Comparison of ENCODE assay signal across 13 cellular contexts in the genomic region with DNA sequence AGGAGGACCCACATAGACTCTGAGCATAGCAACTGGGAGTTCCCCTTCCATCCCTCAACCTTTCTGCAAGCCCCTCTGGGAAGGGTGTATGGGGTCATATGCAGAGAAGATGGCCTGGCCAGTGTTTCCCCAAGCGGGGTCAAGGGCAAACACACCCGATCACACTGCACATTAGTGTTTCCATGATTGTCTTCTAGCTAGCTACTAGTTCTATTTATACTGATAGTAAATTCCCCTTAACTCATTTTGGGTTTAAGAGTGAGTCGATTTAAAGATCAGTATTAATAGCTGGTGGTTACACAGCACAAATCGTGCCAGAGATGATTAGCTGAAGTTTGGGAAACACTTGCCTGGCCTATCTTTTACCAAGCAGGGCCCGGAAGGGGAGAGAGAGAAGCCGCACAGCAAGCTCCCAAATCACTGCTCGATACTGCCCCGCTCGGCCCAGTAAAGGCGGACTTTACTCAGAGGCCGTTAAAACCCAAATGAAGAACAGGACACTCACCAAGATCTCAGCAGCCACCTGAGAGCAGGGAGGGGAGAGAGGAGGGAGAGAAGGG. TPM values are rescaled to one million over a fixed set of nuclear protein-coding genes. Genes with fewer than 3 reads are reported as not detected.
DNase-seq lines count a peak whose midpoint lies in the region; ATAC-seq, FAIRE-seq and TF ChIP-seq lines count a peak whose summit lies in the region.
"Had no signal": no experiment of that assay in that cellular context is flagged by ENCODE, and none has a peak within 500 bp of the region (broad histone marks: within the 10 kb centered on the region; RNA-seq: fewer than 3 reads in every experiment).

No MANE protein-coding gene starts in this region.

- no peak overlapping the region for H3K4me3 Mint-ChIP-seq in T-helper 1 cell treated with Interleukin-12 subunit alpha and Interleukin-12 subunit beta and Interleukin-4 antibody, amounts not matched to agents 30 μg/mL and 1 μg/mL, for 36 hours
- no peak overlapping the region for H3K4me3 Mint-ChIP-seq in T-cell

- TF ChIP-seq CTCF in sigmoid colon (IDR thresholded peaks at IDR 0.05) = no peak

- WGBS in sigmoid colon, 2 donors = 83 to 84% methylated on average over 11 of the region's 11 CpGs

- CTCF ChIA-PET in T-cell (lab: Charles Lee) = interaction anchor here (0.5 to 1.6 kb wide), 2 partner anchors 37 to 58 kb away, joined by 4 read pairs; no protein-coding TSS in a partner anchor

- FAIRE-seq in HTR-8/SVneo (lab: Jason Lieb, UNC) = no peak

- POLR2A ChIA-PET in T-cell (lab: Charles Lee) = no interaction called here

- peaks cover 0 to 54% (median 44%) of the 10 kb centered on the region in 4 donors for H3K4me1 ChIP-seq in sigmoid colon

- no peaks in the 10 kb centered on the region for H3K9me3 ChIP-seq in sigmoid colon
- H3K9me3 ChIP-seq: ascending aorta, mucosa of descending colon had no signal

- DNase-seq in T-helper 1 cell (no peak), T-cell (no peak), sigmoid colon (no peak), HTR-8/SVneo (ENCODE audit: insufficient read length, low spot score) (no peak), ecto neural progenitor cell (ENCODE audit: low spot score) (no peak), SKM-1 (lab: John Stamatoyannopoulos, UW; ENCODE audit: unreplicated experiment) (no peak)
- DNase-seq: mucosa of descending colon, retina, T-helper 9 cell had no signal

- no peak overlapping the region for H3K4me3 ChIP-seq in sigmoid colon
- H3K4me3 ChIP-seq: ascending aorta, mucosa of descending colon had no signal

- H3K36me3 Mint-ChIP-seq in T-helper 1 cell treated with Interleukin-12 subunit alpha and Interleukin-12 subunit beta and Interleukin-4 antibody, amounts not matched to agents 30 μg/mL and 1 μg/mL, for 36 hours (ENCODE audit: low read depth) = peaks cover 55% of the 10 kb centered on the region
- peaks cover 52% of the 10 kb centered on the region for H3K36me3 Mint-ChIP-seq in T-cell

- intact Hi-C loops in sigmoid colon (cut with DNase I) = no loop called here

- H3K27me3 Mint-ChIP-seq in T-helper 1 cell treated with Interleukin-12 subunit alpha and Interleukin-12 subunit beta and Interleukin-4 antibody, amounts not matched to agents 30 μg/mL and 1 μg/mL, for 36 hours (ENCODE audit: low read depth) = no peaks in the 10 kb centered on the region
- no peaks in the 10 kb centered on the region for H3K27me3 Mint-ChIP-seq in T-cell

- TF ChIP-seq EP300 in sigmoid colon (IDR thresholded peaks at IDR 0.05) = no peak

- no peaks in the 10 kb centered on the region for H3K27me3 ChIP-seq in sigmoid colon
- H3K27me3 ChIP-seq: ascending aorta had no signal

- no peaks in the 10 kb centered on the region for H3K4me1 Mint-ChIP-seq in T-helper 1 cell treated with Interleukin-12 subunit alpha and Interleukin-12 subunit beta and Interleukin-4 antibody, amounts not matched to agents 30 μg/mL and 1 μg/mL, for 36 hours (ENCODE audit: low read depth)
- peaks cover 3 to 6% (median 6%) of the 10 kb centered on the region in 3 donors for H3K4me1 Mint-ChIP-seq in T-cell

- peak overlapping the region; percentile 17 for H3K27ac Mint-ChIP-seq in T-helper 1 cell treated with Interleukin-12 subunit alpha and Interleukin-12 subunit beta and Interleukin-4 antibody, amounts not matched to agents 30 μg/mL and 1 μg/mL, for 36 hours
- H3K27ac Mint-ChIP-seq in T-cell = peak overlapping the region; percentile 27 to 53

- ATAC-seq in GM19035 (IDR thresholded peaks at IDR 0.05; ENCODE audit: unreplicated experiment) (peak; percentile 48), T-cell (replicated peaks in 1 of 4) (no peak)

- TF ChIP-seq POLR2A in sigmoid colon (IDR thresholded peaks at IDR 0.05) = no peak

- H3K9me3 Mint-ChIP-seq in T-helper 1 cell treated with Interleukin-12 subunit alpha and Interleukin-12 subunit beta and Interleukin-4 antibody, amounts not matched to agents 30 μg/mL and 1 μg/mL, for 36 hours = no peaks in the 10 kb centered on the region
- H3K9me3 Mint-ChIP-seq in T-cell = no peaks in the 10 kb centered on the region

- H3K36me3 ChIP-seq in sigmoid colon = peaks cover 3 to 52% (median 27%) of the 10 kb centered on the region in 4 donors

- peak overlapping the region in 3 of 4 donors; percentile 81 to 94 (median 88) for H3K27ac ChIP-seq in sigmoid colon
- H3K27ac ChIP-seq: 22Rv1, ascending aorta had no signal

RNA-seq across cellular contexts. Expression of gene TNIP1, which starts 29.4 kb away (rescaled TPM):
- total RNA-seq in T-cell (100 to 1,000 TPM; 118 to 211 (median 170) TPM), sigmoid colon (10 to 100 TPM; 55.1 to 73.1 (median 62.8) TPM)
- polyA plus RNA-seq in sigmoid colon = 100 to 1,000 TPM; 153 to 210 (median 195) TPM

RNA-seq across cellular contexts. Expression of gene ANXA6, which starts 47.4 kb away (rescaled TPM):
- total RNA-seq in T-cell (100 to 1,000 TPM; 266 to 395 (median 345) TPM), sigmoid colon (100 to 1,000 TPM; 233 to 333 (median 259) TPM)
- 100 to 1,000 TPM in 1 of 3 donors, 10 to 100 TPM in 2; 22.9 to 121 (median 45.0) TPM for polyA plus RNA-seq in sigmoid colon
